Comparison of ENCODE assay signal across 1 cellular context in genomic region chr11:43311791-43312607, GRCh38.
TF ChIP-seq lines count a peak whose summit lies in the region.

Gene API5 (plus strand): TSS chr11:43311996. CDS start chr11:43312128, 132 bp downstream.

TF ChIP-seq in GM12878, 131 proteins besides CTCF, POLR2A, EP300 and RAD21 (continued from another document and continues in another):
- no peak for TF ChIP-seq USF2 (IDR thresholded peaks at IDR 0.05; ENCODE audit: borderline replicate concordance, low read depth, low read length)
- TF ChIP-seq MEF2B (IDR thresholded peaks at IDR 0.05; ENCODE audit: partially characterized antibody, poor library complexity, severe bottlenecking): no peak
- TF ChIP-seq ZBTB11 (CRISPR knock-in tag; IDR thresholded peaks at IDR 0.05): no peak
- TF ChIP-seq CBFB (IDR thresholded peaks at IDR 0.05; ENCODE audit: low read depth): peak; percentile 72; the same call in 1 of the 2 replicates
- peak; percentile 37; the same call in 1 of the 2 replicates for TF ChIP-seq ATF7 (IDR thresholded peaks at IDR 0.05; ENCODE audit: low read depth)
- TF ChIP-seq ESRRA (IDR thresholded peaks at IDR 0.05; ENCODE audit: low read length): peak; percentile 55; the same call in 1 of the 2 replicates
- peak; percentile 27 to 35; a peak in 2 of 4 replicates for TF ChIP-seq BHLHE40 (IDR thresholded peaks at IDR 0.05; ENCODE audit: borderline replicate concordance in 1 of 2, low read depth in 2 of 2, low read length in 1 of 2)
- TF ChIP-seq ZBTB4 (CRISPR knock-in tag; IDR thresholded peaks at IDR 0.05): no peak
- TF ChIP-seq IKZF2 (IDR thresholded peaks at IDR 0.05): no peak; a peak in 1 of 4 replicates
- peak; percentile 68; the same call in 1 of the 2 replicates for TF ChIP-seq ZNF207 (IDR thresholded peaks at IDR 0.05; ENCODE audit: borderline replicate concordance)
- no peak for TF ChIP-seq ZNF384 (IDR thresholded peaks at IDR 0.05; ENCODE audit: borderline replicate concordance, low read depth, low read length)
- TF ChIP-seq DPF2 (IDR thresholded peaks at IDR 0.05): peak; percentile 67
- TF ChIP-seq MAX (IDR thresholded peaks at IDR 0.05; ENCODE audit: low read depth, low read length): peak; percentile 71
- no peak for TF ChIP-seq TCF7 (IDR thresholded peaks at IDR 0.05; ENCODE audit: borderline replicate concordance)
- TF ChIP-seq SMC3 (IDR thresholded peaks at IDR 0.05; ENCODE audit: borderline replicate concordance, low read length): peak; percentile 46; the same call in 1 of the 2 replicates
- TF ChIP-seq MYC (IDR thresholded peaks at IDR 0.05; ENCODE audit: insufficient read depth, insufficient read length, insufficient replicate concordance, low read length, severe bottlenecking): no peak
- no peak for TF ChIP-seq TCF3 (IDR thresholded peaks at IDR 0.05; ENCODE audit: borderline replicate concordance, insufficient read depth, low read depth, low read length)
- TF ChIP-seq USF1 (IDR thresholded peaks at IDR 0.05; ENCODE audit: borderline replicate concordance, extremely low read length, insufficient read depth, low read depth, low read length): no peak
- no peak for TF ChIP-seq ZNF217 (IDR thresholded peaks at IDR 0.05)
- 0 out of 2 replicates have a peak, but pooled peaks have one; percentile 61 for TF ChIP-seq FOXM1 (IDR thresholded peaks at IDR 0.05; ENCODE audit: low read depth, low read length)
- TF ChIP-seq HDGF (IDR thresholded peaks at IDR 0.05): no peak; the same call in 1 of the 2 replicates
- TF ChIP-seq KDM1A (IDR thresholded peaks at IDR 0.05; ENCODE audit: borderline replicate concordance): no peak
- TF ChIP-seq SREBF1 (IDR thresholded peaks at IDR 0.05; ENCODE audit: low read length): no peak
- TF ChIP-seq STAT3 (IDR thresholded peaks at IDR 0.05; ENCODE audit: low read depth, low read length): no peak
- no peak for TF ChIP-seq STAT1 (conservative IDR thresholded peaks at IDR 0.05)
- peak; percentile 93; the same call in 1 of the 2 replicates for TF ChIP-seq TAF1 (IDR thresholded peaks at IDR 0.05; ENCODE audit: borderline replicate concordance, low read depth, low read length)
- TF ChIP-seq KAT2A (conservative IDR thresholded peaks at IDR 0.05; ENCODE audit: control insufficient read depth, low read depth, low read length): no peak
- no peak for TF ChIP-seq FOS (IDR thresholded peaks at IDR 0.05; ENCODE audit: borderline replicate concordance, extremely low read depth, insufficient read length)
- peak; percentile 94 for TF ChIP-seq POLR2AphosphoS5 (IDR thresholded peaks at IDR 0.05; ENCODE audit: low read length)
- peak; percentile 85 for TF ChIP-seq IKZF1 (conservative IDR thresholded peaks at IDR 0.05)
- TF ChIP-seq SREBF2 (IDR thresholded peaks at IDR 0.05; ENCODE audit: low read length): no peak
- peak; percentile 94 for TF ChIP-seq PKNOX1 (IDR thresholded peaks at IDR 0.05)
- TF ChIP-seq NRF1 (conservative IDR thresholded peaks at IDR 0.05; ENCODE audit: low read depth, low read length): peak; percentile 38
- no peak for TF ChIP-seq KLF5 (IDR thresholded peaks at IDR 0.05; ENCODE audit: partially characterized antibody)
- TF ChIP-seq RCOR1 (conservative IDR thresholded peaks at IDR 0.05; ENCODE audit: low read depth, low read length): no peak
- no peak for TF ChIP-seq ZNF622 (IDR thresholded peaks at IDR 0.05)
- TF ChIP-seq SUPT20H (IDR thresholded peaks at IDR 0.05; ENCODE audit: borderline replicate concordance, control insufficient read depth, low read depth, low read length): no peak
- no peak; the same call in 1 of the 2 replicates for TF ChIP-seq ATF2 (IDR thresholded peaks at IDR 0.05; ENCODE audit: low read length)
- TF ChIP-seq ZBTB40 (IDR thresholded peaks at IDR 0.05; ENCODE audit: borderline replicate concordance): no peak
- peak; percentile 79 for TF ChIP-seq CREM (IDR thresholded peaks at IDR 0.05; ENCODE audit: low read depth)
- peak; percentile 76; the same call in 1 of the 2 replicates for TF ChIP-seq MXI1 (IDR thresholded peaks at IDR 0.05; ENCODE audit: low read depth, low read length)
- 0 out of 2 replicates have a peak, but pooled peaks have one; percentile 4 for TF ChIP-seq BCL11A (IDR thresholded peaks at IDR 0.05; ENCODE audit: low read depth, low read length)
- peak; percentile 74; the same call in 1 of the 2 replicates for TF ChIP-seq SMARCA5 (IDR thresholded peaks at IDR 0.05)
- TF ChIP-seq CBX3 (IDR thresholded peaks at IDR 0.05; ENCODE audit: borderline replicate concordance, low read depth): no peak
- TF ChIP-seq NR2C2 (IDR thresholded peaks at IDR 0.05; ENCODE audit: borderline replicate concordance, control insufficient read depth, insufficient read length, low read depth): no peak
- TF ChIP-seq HDAC2 (IDR thresholded peaks at IDR 0.05): no peak
- peak; percentile 80; the same call in 1 of the 2 replicates for TF ChIP-seq PML (IDR thresholded peaks at IDR 0.05; ENCODE audit: low read length)
- no peak for TF ChIP-seq RAD51 (IDR thresholded peaks at IDR 0.05)
- no peak for TF ChIP-seq GABPA (IDR thresholded peaks at IDR 0.05; ENCODE audit: low read depth)
- no peak for TF ChIP-seq ZBTB33 (IDR thresholded peaks at IDR 0.05)
- TF ChIP-seq GATAD2B (conservative IDR thresholded peaks at IDR 0.05; ENCODE audit: low read depth): peak; percentile 60
- no peak; the same call in 1 of the 2 replicates for TF ChIP-seq NR2F1 (conservative IDR thresholded peaks at IDR 0.05)
